8 cellular contexts compared by ENCODE assay signal in genomic region chr4:4541040-4541631, GRCh38. TPM values are rescaled to one million over a fixed set of nuclear protein-coding genes. Genes with fewer than 3 reads are reported as not detected.
DNase-seq lines count a peak whose midpoint lies in the region; ATAC-seq and TF ChIP-seq lines count a peak whose summit lies in the region.

No MANE protein-coding gene starts in this region.

- peak overlapping the region; percentile 95 for H2AFZ ChIP-seq in Loucy (ENCODE audit: low read length)

- POLR2A ChIA-PET in Caco-2 (lab: Charles Lee) = interaction anchor here (1.0 kb wide), 1 partner anchor 15 kb away, joined by 4 read pairs; no protein-coding TSS in a partner anchor
- POLR2A ChIA-PET in activated CD8-positive, alpha-beta T cell treated with anti-CD3 and anti-CD28 coated beads for 36 hours (lab: Charles Lee) = interaction anchor here (0.9 to 2.3 kb wide), 9 partner anchors 8 to 267 kb away, joined by 3 to 12 read pairs (median 6); no protein-coding TSS in a partner anchor

- DNase-seq in Caco-2 (peak; percentile 24 to 40), foreskin fibroblast (peak; percentile 31 to 61), neural crest cell (ENCODE audit: low read depth, low spot score) (no peak), NCI-H1048 (lab: John Stamatoyannopoulos, UW) (no peak)
- peak; percentile 68 for DNase-seq in activated CD8-positive, alpha-beta T cell treated with anti-CD3 and anti-CD28 coated beads for 36 hours

- H3K4me1 ChIP-seq in Caco-2 = peaks cover 6% of the 10 kb centered on the region; the same call in 1 of the 2 replicates
- peaks cover 43% of the 10 kb centered on the region for H3K4me1 ChIP-seq in Loucy (ENCODE audit: insufficient read depth, low read length, poor library complexity, severe bottlenecking)

- TF ChIP-seq CTCF in Caco-2 (IDR thresholded peaks at IDR 0.05; ENCODE audit: insufficient read depth in 1 of 2, low read depth in 1 of 2, low read length in 1 of 2, severe bottlenecking in 1 of 2, unreplicated experiment in 1 of 2) = no peak
- no peak for TF ChIP-seq CTCF in Loucy (conservative IDR thresholded peaks at IDR 0.05; ENCODE audit: low read length)
- no peak for TF ChIP-seq CTCF in activated CD8-positive, alpha-beta T cell treated with anti-CD3 and anti-CD28 coated beads for 36 hours (IDR thresholded peaks at IDR 0.05)
- no peak for TF ChIP-seq CTCF in foreskin fibroblast (IDR thresholded peaks at IDR 0.05; ENCODE audit: low read depth, low read length)
- no peak for TF ChIP-seq CTCF in neural crest cell (conservative IDR thresholded peaks at IDR 0.05)

- peak overlapping the region; percentile 86 for H3K4me3 Mint-ChIP-seq in Caco-2 (ENCODE audit: unreplicated experiment)
- peak overlapping the region; percentile 96 for H3K4me3 Mint-ChIP-seq in activated CD8-positive, alpha-beta T cell treated with anti-CD3 and anti-CD28 coated beads for 36 hours
- peak overlapping the region; percentile 98 for H3K4me3 Mint-ChIP-seq in neural crest cell

- H3K9me2 ChIP-seq in Loucy (replicated peaks; ENCODE audit: low read depth, low read length) = no peaks in the 10 kb centered on the region

- peaks cover 64% of the 10 kb centered on the region for H3K79me2 ChIP-seq in Loucy (ENCODE audit: insufficient read depth, low read length)

- no TSS peak for BruUV-seq in Caco-2 (replicated peaks; lab: Mats Ljungman, UMichigan)

- H3K4me1 Mint-ChIP-seq in Caco-2 (ENCODE audit: low read depth, unreplicated experiment) (peaks cover 8% of the 10 kb centered on the region), neural crest cell (peaks cover 33% of the 10 kb centered on the region)
- H3K4me1 Mint-ChIP-seq in activated CD8-positive, alpha-beta T cell treated with anti-CD3 and anti-CD28 coated beads for 36 hours (ENCODE audit: low read depth) = peaks cover 52% of the 10 kb centered on the region

- peaks cover 11% of the 10 kb centered on the region for H4K20me1 ChIP-seq in Loucy (ENCODE audit: insufficient read depth, low read length, poor library complexity, severe bottlenecking)

- peak overlapping the region; percentile 92 for H3K4me2 ChIP-seq in Loucy (ENCODE audit: low read depth, low read length, poor library complexity, severe bottlenecking)

- intact Hi-C loops in Caco-2 (cut with micrococcal nuclease; ENCODE audit: unreplicated experiment) = loop anchor here (5.0 kb wide), 1 partner anchor 54 kb away; no protein-coding TSS in a partner anchor
- intact Hi-C loops in activated CD8-positive, alpha-beta T cell treated with anti-CD3 and anti-CD28 coated beads for 36 hours (cut with micrococcal nuclease) = no loop called here

- peak overlapping the region; percentile 88 for H3K4me3 ChIP-seq in Caco-2 (ENCODE audit: low read depth, low read length)
- peak overlapping the region; percentile 83 for H3K4me3 ChIP-seq in Loucy (ENCODE audit: low read length, poor library complexity, severe bottlenecking)
- peak overlapping the region; percentile 86 to 99 for H3K4me3 ChIP-seq in foreskin fibroblast (ENCODE audit: low read depth in 1 of 2, low read length in 2 of 2)

- ATAC-seq in GM21619 (IDR thresholded peaks at IDR 0.05; ENCODE audit: unreplicated experiment) = peak; percentile 47
- ATAC-seq in activated CD8-positive, alpha-beta T cell treated with anti-CD3 and anti-CD28 coated beads for 36 hours = peak; percentile 49
- no peak for ATAC-seq in GM18517 (IDR thresholded peaks at IDR 0.05; ENCODE audit: unreplicated experiment)

- CTCF ChIA-PET in Caco-2 (lab: Charles Lee) = no interaction called here
- CTCF ChIA-PET in activated CD8-positive, alpha-beta T cell treated with anti-CD3 and anti-CD28 coated beads for 36 hours (lab: Charles Lee) = interaction anchor here (1.0 to 2.8 kb wide), 6 partner anchors 11 to 34 kb away, joined by 3 to 16 read pairs (median 6); no protein-coding TSS in a partner anchor

- H3K9me3 Mint-ChIP-seq in Caco-2 (ENCODE audit: unreplicated experiment) (no peaks in the 10 kb centered on the region), neural crest cell (no peaks in the 10 kb centered on the region)
- H3K9me3 Mint-ChIP-seq in activated CD8-positive, alpha-beta T cell treated with anti-CD3 and anti-CD28 coated beads for 36 hours = no peaks in the 10 kb centered on the region

- H3K27ac Mint-ChIP-seq in Caco-2 (ENCODE audit: unreplicated experiment) (peak overlapping the region; percentile 95), neural crest cell (ENCODE audit: unreplicated experiment) (peak overlapping the region; percentile 97)
- peak overlapping the region; percentile 96 for H3K27ac Mint-ChIP-seq in activated CD8-positive, alpha-beta T cell treated with anti-CD3 and anti-CD28 coated beads for 36 hours

- H3K36me3 ChIP-seq in Caco-2 (ENCODE audit: control insufficient read depth, insufficient read depth, low read length) (no peaks in the 10 kb centered on the region), Loucy (ENCODE audit: insufficient read depth, low read length) (no peaks in the 10 kb centered on the region)

- H3K9me3 ChIP-seq in Caco-2 (no peaks in the 10 kb centered on the region), Loucy (ENCODE audit: insufficient read depth, low read depth, low read length) (no peaks in the 10 kb centered on the region)

- H3K27me3 ChIP-seq in Caco-2 (replicated peaks; ENCODE audit: control insufficient read depth, insufficient read depth, low read length) (no peaks in the 10 kb centered on the region), Loucy (ENCODE audit: insufficient read depth, low read length, poor library complexity, severe bottlenecking) (no peaks in the 10 kb centered on the region)

- H3K27me3 Mint-ChIP-seq in Caco-2 (ENCODE audit: insufficient read depth, unreplicated experiment) (no peaks in the 10 kb centered on the region), neural crest cell (ENCODE audit: low read depth) (no peaks in the 10 kb centered on the region)
- H3K27me3 Mint-ChIP-seq in activated CD8-positive, alpha-beta T cell treated with anti-CD3 and anti-CD28 coated beads for 36 hours = no peaks in the 10 kb centered on the region

- peak overlapping the region; percentile 88 for H3K9ac ChIP-seq in Loucy (ENCODE audit: low read depth, low read length, poor library complexity, severe bottlenecking)

- H3F3A ChIP-seq in Loucy (ENCODE audit: low read depth) = no peaks in the 10 kb centered on the region

- H3K36me3 Mint-ChIP-seq in Caco-2 (ENCODE audit: insufficient read depth, unreplicated experiment) (peaks cover 23% of the 10 kb centered on the region), neural crest cell (ENCODE audit: low read depth) (no peaks in the 10 kb centered on the region)
- H3K36me3 Mint-ChIP-seq in activated CD8-positive, alpha-beta T cell treated with anti-CD3 and anti-CD28 coated beads for 36 hours (ENCODE audit: low read depth) = peaks cover 10% of the 10 kb centered on the region

RNA-seq across cellular contexts. Expression of gene STX18, which starts 0.7 kb away (rescaled TPM):
- total RNA-seq in Caco-2 (2022) (32.5 and 36.5 TPM in 2 replicates), neural crest cell (36.7 and 40.0 TPM in 2 replicates)
- total RNA-seq in activated CD8-positive, alpha-beta T cell treated with anti-CD3 and anti-CD28 coated beads for 36 hours = 10 to 100 TPM; 19.5 to 20.0 TPM

Comparison
In these comparisons a context has a peak if more than half of its experiments do, and no peak if none do; other contexts are left out.
1. DNase-seq: peak in Caco-2 (2 of 2), activated CD8-positive, alpha-beta T cell treated with anti-CD3 and anti-CD28 coated beads for 36 hours (single experiment) and foreskin fibroblast (2 of 2); none in neural crest cell (single experiment) and NCI-H1048 (single experiment).
2. Peak in every context shown above with its lines, with median percentiles within 50 percentile points of each other: H3K4me3 ChIP-seq, H3K27ac Mint-ChIP-seq and H3K4me3 Mint-ChIP-seq.